ENCODE assay signal across 22 cellular contexts in genomic region chr6:161870236-161870901, GRCh38.
"Had no signal": no experiment of that assay in that cellular context is flagged by ENCODE, and none has a peak within 500 bp of the region (broad histone marks: within the 10 kb centered on the region; RNA-seq: fewer than 3 reads in every experiment).

No MANE protein-coding gene starts in this region.

- H3K9me3 ChIP-seq: gastroesophageal sphincter, left lung, lower lobe of right lung, mucosa of descending colon had no signal

- DNase-seq: dermis blood vessel endothelial cell; dorsolateral prefrontal cortex; effector CD4-positive, alpha-beta T cell; effector memory CD4-positive, alpha-beta T cell; foreskin keratinocyte; heart left ventricle; hypothalamus; immature natural killer cell; left cardiac atrium; left lung; left ventricle myocardium superior; lower lobe of right lung; mesenchymal stem cell; mucosa of descending colon had no signal

- FAIRE-seq: colon, endothelial cell of umbilical vein, frontal cortex, keratinocyte had no signal

- H3K27me3 ChIP-seq: dorsolateral prefrontal cortex, esophagus muscularis mucosa, foreskin keratinocyte, gastroesophageal sphincter, heart left ventricle, hepatocyte, left lung had no signal

- H3K36me3 ChIP-seq: esophagus muscularis mucosa, gastroesophageal sphincter, heart left ventricle, left lung, lower lobe of right lung had no signal

- H3K4me3 ChIP-seq: coronary artery, dorsolateral prefrontal cortex, esophagus muscularis mucosa, gastroesophageal sphincter, heart left ventricle, hepatocyte, left lung, lower lobe of right lung, mucosa of descending colon had no signal

- H3K4me1 ChIP-seq: esophagus muscularis mucosa, foreskin keratinocyte, gastroesophageal sphincter, heart left ventricle, left lung, lower lobe of right lung had no signal

- H3K27ac ChIP-seq: coronary artery, dorsolateral prefrontal cortex, esophagus muscularis mucosa, foreskin keratinocyte, gastroesophageal sphincter, heart left ventricle, hepatocyte, left lung, lower lobe of right lung had no signal
